In the genomic region with DNA sequence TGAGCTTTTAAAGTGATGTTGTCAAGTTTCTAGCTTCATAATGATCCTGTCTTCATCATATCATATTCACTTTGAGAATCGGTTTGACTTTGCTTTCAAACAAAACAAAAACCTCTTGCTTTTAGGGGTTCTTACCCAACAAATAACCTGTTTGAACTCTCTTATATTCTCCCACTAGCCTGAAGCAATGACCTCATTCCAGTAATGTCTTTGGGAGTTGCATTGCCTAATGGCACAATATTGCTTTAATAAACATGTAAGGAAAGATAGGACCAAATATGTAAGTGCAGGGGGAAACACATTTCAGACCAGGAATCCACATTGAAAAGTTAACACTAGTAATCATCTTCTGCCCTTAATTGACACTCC, we compare ENCODE assay signal across 8 cellular contexts. TPM values are rescaled to one million over a fixed set of nuclear protein-coding genes. Genes with fewer than 3 reads are reported as not detected.
DNase-seq lines count a peak whose midpoint lies in the region; ATAC-seq and TF ChIP-seq lines count a peak whose summit lies in the region.

No MANE protein-coding gene starts in this region.

- H3K27me3 ChIP-seq in BE2C (no peaks in the 10 kb centered on the region), MM.1S (replicated peaks; ENCODE audit: insufficient read depth, low read length) (no peaks in the 10 kb centered on the region)

- no peak overlapping the region for H3K9ac ChIP-seq in MM.1S (ENCODE audit: low read length)

- H3K4me3 ChIP-seq in BE2C (ENCODE audit: low read depth, low read length) (peak overlapping the region; percentile 93), MM.1S (ENCODE audit: low read length) (no peak overlapping the region; the same call in 1 of the 2 replicates), coronary artery (peak overlapping the region; percentile 90)

- no peaks in the 10 kb centered on the region for H3K36me3 ChIP-seq in BE2C
- H3K36me3 ChIP-seq in MM.1S (replicated peaks; ENCODE audit: insufficient read depth, low read length) = no peaks in the 10 kb centered on the region

- H3K4me2 ChIP-seq in MM.1S (ENCODE audit: low read depth, low read length) = peak overlapping the region; percentile 77; the same call in 1 of the 2 replicates

- H3K79me2 ChIP-seq in MM.1S (ENCODE audit: low read length) = no peaks in the 10 kb centered on the region

- H3K9me3 Mint-ChIP-seq in natural killer cell treated with Interleukin-12 subunit alpha and Interleukin-12 subunit beta and Interleukin-15 and Interleukin-18, amount 100 ng/mL, for 72 hours = no peaks in the 10 kb centered on the region

- H3K9me2 ChIP-seq in MM.1S (replicated peaks; ENCODE audit: insufficient read depth, low read length) = no peaks in the 10 kb centered on the region

- no peak for TF ChIP-seq CTCF in BE2C (IDR thresholded peaks at IDR 0.05; ENCODE audit: low read depth, low read length)
- no peak for TF ChIP-seq CTCF in MM.1S (IDR thresholded peaks at IDR 0.05; ENCODE audit: low read length)
- no peak for TF ChIP-seq CTCF in coronary artery (IDR thresholded peaks at IDR 0.05)

- no peaks in the 10 kb centered on the region for H4K20me1 ChIP-seq in MM.1S (ENCODE audit: insufficient read depth, low read length)

- H3K27ac ChIP-seq in MM.1S (ENCODE audit: low read length) (no peak overlapping the region), coronary artery (peak overlapping the region; percentile 94 to 97)

- H3K9me3 ChIP-seq in BE2C (no peaks in the 10 kb centered on the region), MM.1S (replicated peaks; ENCODE audit: insufficient read depth, low read length) (no peaks in the 10 kb centered on the region)

- H3K4me3 Mint-ChIP-seq in natural killer cell treated with Interleukin-12 subunit alpha and Interleukin-12 subunit beta and Interleukin-15 and Interleukin-18, amount 100 ng/mL, for 72 hours = peak overlapping the region; percentile 96

- no peak for DNase-seq in BE2C
- no peak for DNase-seq in MM.1S
- DNase-seq in coronary artery (ENCODE audit: low spot score) = no peak
- no peak for DNase-seq in natural killer cell treated with Interleukin-12 subunit alpha and Interleukin-12 subunit beta and Interleukin-15 and Interleukin-18, amount 100 ng/mL, for 72 hours (ENCODE audit: low spot score)
- no peak for DNase-seq in NCI-H1417 treated with DMSO at 0.1 percent for 48 hours (lab: John Stamatoyannopoulos, UW)
- no peak for DNase-seq in NCI-H2196 treated with DMSO at 0.1 percent for 48 hours (lab: John Stamatoyannopoulos, UW; ENCODE audit: unreplicated experiment)

- H3K27ac Mint-ChIP-seq in natural killer cell treated with Interleukin-12 subunit alpha and Interleukin-12 subunit beta and Interleukin-15 and Interleukin-18, amount 100 ng/mL, for 72 hours = peak overlapping the region; percentile 98 to 100

- peaks cover 21% of the 10 kb centered on the region for H3F3A ChIP-seq in MM.1S (ENCODE audit: insufficient read depth, low read length)

- H3K36me3 Mint-ChIP-seq in natural killer cell treated with Interleukin-12 subunit alpha and Interleukin-12 subunit beta and Interleukin-15 and Interleukin-18, amount 100 ng/mL, for 72 hours = no peaks in the 10 kb centered on the region

- H2AFZ ChIP-seq in MM.1S (ENCODE audit: low read length) = no peak overlapping the region

- ATAC-seq in natural killer cell treated with Interleukin-12 subunit alpha and Interleukin-12 subunit beta and Interleukin-15 and Interleukin-18, amount 100 ng/mL, for 72 hours = no peak
- no peak for ATAC-seq in GM19023 (IDR thresholded peaks at IDR 0.05; ENCODE audit: unreplicated experiment)
- ATAC-seq in HG02642 (IDR thresholded peaks at IDR 0.05; ENCODE audit: poor library complexity, unreplicated experiment) = no peak

- H3K4me1 ChIP-seq in BE2C (peaks cover 7% of the 10 kb centered on the region), MM.1S (ENCODE audit: low read length) (peaks cover 7% of the 10 kb centered on the region; the same call in 1 of the 2 replicates)

- H3K27me3 Mint-ChIP-seq in natural killer cell treated with Interleukin-12 subunit alpha and Interleukin-12 subunit beta and Interleukin-15 and Interleukin-18, amount 100 ng/mL, for 72 hours = peaks cover 0 to 2% of the 10 kb centered on the region in 2 donors

- H3K4me1 Mint-ChIP-seq in natural killer cell treated with Interleukin-12 subunit alpha and Interleukin-12 subunit beta and Interleukin-15 and Interleukin-18, amount 100 ng/mL, for 72 hours (ENCODE audit: low read depth in 2 of 2) = peaks cover 44 to 50% of the 10 kb centered on the region in 2 donors

RNA-seq across cellular contexts. Expression of gene WBP11, which starts 27.6 kb away (rescaled TPM):
- polyA plus RNA-seq in BE2C (2012; ENCODE audit: insufficient read depth, insufficient read length, low read depth) = 117 TPM
- total RNA-seq in natural killer cell treated with Interleukin-12 subunit alpha and Interleukin-12 subunit beta and Interleukin-15 and Interleukin-18, amount 100 ng/mL, for 72 hours = 10 to 100 TPM; 74.0 to 96.2 TPM

RNA-seq across cellular contexts. Expression of gene C12orf60, which starts 27.8 kb away (rescaled TPM):
- 7.1 TPM for polyA plus RNA-seq in BE2C (2012; ENCODE audit: insufficient read depth, insufficient read length, low read depth)
- total RNA-seq in natural killer cell treated with Interleukin-12 subunit alpha and Interleukin-12 subunit beta and Interleukin-15 and Interleukin-18, amount 100 ng/mL, for 72 hours = 1 to 10 TPM; 1.4 to 2.3 TPM

RNA-seq across cellular contexts. Expression of gene SMCO3, which starts 38.3 kb away (rescaled TPM):
- polyA plus RNA-seq in BE2C (2012; ENCODE audit: insufficient read depth, insufficient read length, low read depth) = not detected
- not detected for total RNA-seq in natural killer cell treated with Interleukin-12 subunit alpha and Interleukin-12 subunit beta and Interleukin-15 and Interleukin-18, amount 100 ng/mL, for 72 hours
